Comparison of ENCODE assay signal across 38 cellular contexts in the genomic region with DNA sequence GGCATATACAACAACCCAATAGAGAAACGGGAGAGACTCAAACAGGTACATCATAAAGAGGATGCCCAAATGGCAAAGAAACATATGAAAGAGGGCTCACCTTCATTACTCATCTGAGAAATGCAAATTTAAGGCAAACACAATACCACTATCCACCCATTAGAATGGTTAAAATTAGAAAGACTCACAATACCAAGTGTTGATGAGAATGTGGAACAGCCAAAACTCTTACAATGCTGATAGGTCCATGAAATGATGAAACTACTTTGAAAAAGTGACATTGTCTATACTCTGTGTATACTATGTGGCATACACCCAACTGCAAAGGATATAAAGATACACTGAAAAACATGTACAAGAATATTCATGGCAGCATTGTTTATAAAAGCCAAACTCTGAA.
"Had no signal": no experiment of that assay in that cellular context is flagged by ENCODE, and none has a peak within 500 bp of the region (broad histone marks: within the 10 kb centered on the region; RNA-seq: fewer than 3 reads in every experiment).

No MANE protein-coding gene starts in this region.

- H3K9me3 Mint-ChIP-seq: activated naive CD8-positive, alpha-beta T cell treated with anti-CD3 and anti-CD28 coated beads, Interleukin-2, amount 10 ng/mL, durations not matched to agents 7 days and 5 days; activated T-cell treated with anti-CD3 and anti-CD28 coated beads, Interleukin-2, amount 50 U/mL, for 4 hours; activated T-cell treated with anti-CD3 and anti-CD28 coated beads, Interleukin-2, amount 50 U/mL, for 72 hours; activated T-helper 1 cell treated with anti-CD3 and anti-CD28 coated beads, Interleukin-12 subunit alpha, Interleukin-12 subunit beta, Interleukin-2, Interleukin-4 antibody, amounts not matched to agents 30 ng/mL and 10 ng/mL and 1 ng/mL, durations not matched to agents 14 hours and 24 hours and 36 hours had no signal

- H3K9me3 ChIP-seq: adrenal gland, ascending aorta, body of pancreas, breast epithelium had no signal

- H3K27ac ChIP-seq: adrenal gland, ascending aorta, body of pancreas, brain microvascular endothelial cell, breast epithelium, cardiac muscle cell had no signal

- H3K27me3 ChIP-seq: adrenal gland, ascending aorta, brain microvascular endothelial cell, breast epithelium, cardiac muscle cell had no signal

- H3K4me3 ChIP-seq: adrenal gland, ascending aorta, body of pancreas, breast epithelium, cardiac muscle cell had no signal

- H3K27ac Mint-ChIP-seq: activated naive CD4-positive, alpha-beta T cell treated with anti-CD3 and anti-CD28 coated beads for 36 hours; activated naive CD4-positive, alpha-beta T cell treated with anti-CD3 and anti-CD28 coated beads, Interleukin-2, amount 10 ng/mL, durations not matched to agents 7 days and 5 days; activated naive CD4-positive, alpha-beta T cell treated with anti-CD3 and anti-CD28 coated beads, Interleukin-2, amount 50 U/mL, for 24 hours; activated naive CD4-positive, alpha-beta T cell treated with anti-CD3 and anti-CD28 coated beads, Interleukin-2, amount 50 U/mL, for 72 hours; activated naive CD8-positive, alpha-beta T cell; activated naive CD8-positive, alpha-beta T cell treated with anti-CD3 and anti-CD28 coated beads for 36 hours; activated naive CD8-positive, alpha-beta T cell treated with anti-CD3 and anti-CD28 coated beads, Interleukin-2, amount 10 ng/mL, durations not matched to agents 7 days and 5 days; activated naive CD8-positive, alpha-beta T cell treated with anti-CD3 and anti-CD28 coated beads, Interleukin-2, amount 50 U/mL, for 24 hours; activated T-cell treated with anti-CD3 and anti-CD28 coated beads, Interleukin-2, amount 50 U/mL, for 24 hours; activated T-cell treated with anti-CD3 and anti-CD28 coated beads, Interleukin-2, amount 50 U/mL, for 72 hours; activated T-helper 1 cell treated with anti-CD3 and anti-CD28 coated beads, Interleukin-12 subunit alpha, Interleukin-12 subunit beta, Interleukin-2, Interleukin-4 antibody, amounts not matched to agents 30 ng/mL and 10 ng/mL and 1 ng/mL, durations not matched to agents 14 hours and 24 hours and 36 hours; activated T-helper 17 cell treated with anti-CD3 and anti-CD28 coated beads, Interleukin-2, amount 50 U/mL, for 72 hours; activated T-helper 2 cell treated with anti-CD3 and anti-CD28 coated beads, Interferon-gamma antibody, Interleukin-2, Interleukin-4, amounts not matched to agents 10 μg/mL and 5 μg/mL and 100 μg/mL, durations not matched to agents 14 hours and 24 hours and 36 hours had no signal

- H3K4me3 Mint-ChIP-seq: activated naive CD4-positive, alpha-beta T cell treated with anti-CD3 and anti-CD28 coated beads for 36 hours; activated naive CD4-positive, alpha-beta T cell treated with anti-CD3 and anti-CD28 coated beads, Interleukin-2, amount 10 ng/mL, durations not matched to agents 7 days and 5 days; activated naive CD4-positive, alpha-beta T cell treated with anti-CD3 and anti-CD28 coated beads, Interleukin-2, amount 50 U/mL, for 24 hours; activated naive CD8-positive, alpha-beta T cell; activated naive CD8-positive, alpha-beta T cell treated with anti-CD3 and anti-CD28 coated beads for 36 hours; activated naive CD8-positive, alpha-beta T cell treated with anti-CD3 and anti-CD28 coated beads, Interleukin-2, amount 10 ng/mL, durations not matched to agents 7 days and 5 days; activated naive CD8-positive, alpha-beta T cell treated with anti-CD3 and anti-CD28 coated beads, Interleukin-2, amount 50 U/mL, for 24 hours; activated T-cell treated with anti-CD3 and anti-CD28 coated beads, Interleukin-2, amount 50 U/mL, for 24 hours; activated T-cell treated with anti-CD3 and anti-CD28 coated beads, Interleukin-2, amount 50 U/mL, for 4 hours; activated T-cell treated with anti-CD3 and anti-CD28 coated beads, Interleukin-2, amount 50 U/mL, for 72 hours; activated T-helper 1 cell treated with anti-CD3 and anti-CD28 coated beads, Interleukin-12 subunit alpha, Interleukin-12 subunit beta, Interleukin-2, Interleukin-4 antibody, amounts not matched to agents 30 ng/mL and 10 ng/mL and 1 ng/mL, durations not matched to agents 14 hours and 24 hours and 36 hours; activated T-helper 17 cell treated with anti-CD3 and anti-CD28 coated beads, Interleukin-2, amount 50 U/mL, for 72 hours; brain; central memory CD8-positive, alpha-beta T cell had no signal

- H3K27me3 Mint-ChIP-seq: activated naive CD4-positive, alpha-beta T cell treated with anti-CD3 and anti-CD28 coated beads, Interleukin-2, amount 10 ng/mL, durations not matched to agents 7 days and 5 days; activated naive CD8-positive, alpha-beta T cell treated with anti-CD3 and anti-CD28 coated beads, Interleukin-2, amount 10 ng/mL, durations not matched to agents 7 days and 5 days had no signal

- H3K4me1 Mint-ChIP-seq: activated naive CD4-positive, alpha-beta T cell treated with anti-CD3 and anti-CD28 coated beads, Interleukin-2, amount 10 ng/mL, durations not matched to agents 7 days and 5 days; activated naive CD4-positive, alpha-beta T cell treated with anti-CD3 and anti-CD28 coated beads, Interleukin-2, amount 50 U/mL, for 24 hours; activated naive CD8-positive, alpha-beta T cell treated with anti-CD3 and anti-CD28 coated beads for 36 hours; activated naive CD8-positive, alpha-beta T cell treated with anti-CD3 and anti-CD28 coated beads, Interleukin-2, amount 10 ng/mL, durations not matched to agents 7 days and 5 days; activated naive CD8-positive, alpha-beta T cell treated with anti-CD3 and anti-CD28 coated beads, Interleukin-2, amount 50 U/mL, for 24 hours; activated T-helper 17 cell treated with anti-CD3 and anti-CD28 coated beads, Interleukin-2, amount 50 U/mL, for 72 hours; central memory CD8-positive, alpha-beta T cell had no signal

- DNase-seq: activated effector memory CD4-positive, alpha-beta T cell treated with anti-CD3 and anti-CD28 coated beads, Interleukin-2, amount 50 U/mL, for 16 hours; activated effector memory CD4-positive, alpha-beta T cell treated with Interleukin-2 at 50 U/mL for 16 hours; activated gamma-delta T cell; activated gamma-delta T cell treated with Interleukin-2 at 50 U/mL for 16 hours; activated naive CD4-positive, alpha-beta T cell; activated naive CD4-positive, alpha-beta T cell treated with anti-CD3 and anti-CD28 coated beads for 36 hours; activated naive CD4-positive, alpha-beta T cell treated with anti-CD3 and anti-CD28 coated beads, Interleukin-2, amount 10 ng/mL, durations not matched to agents 7 days and 5 days; activated naive CD4-positive, alpha-beta T cell treated with anti-CD3 and anti-CD28 coated beads, Interleukin-2, amount 50 U/mL, for 16 hours; activated naive CD4-positive, alpha-beta T cell treated with Interleukin-2 at 50 U/mL for 16 hours; activated naive CD8-positive, alpha-beta T cell treated with anti-CD3 and anti-CD28 coated beads for 36 hours; activated naive CD8-positive, alpha-beta T cell treated with anti-CD3 and anti-CD28 coated beads, Interleukin-2, amount 10 ng/mL, durations not matched to agents 7 days and 5 days; activated naive CD8-positive, alpha-beta T cell treated with anti-CD3 and anti-CD28 coated beads, Interleukin-2, amount 50 U/mL, for 24 hours; activated T-cell treated with anti-CD3 and anti-CD28 coated beads, Interleukin-2, amount 50 U/mL, for 1 hour; activated T-cell treated with anti-CD3 and anti-CD28 coated beads, Interleukin-2, amount 50 U/mL, for 24 hours; activated T-cell treated with anti-CD3 and anti-CD28 coated beads, Interleukin-2, amount 50 U/mL, for 4 hours; activated T-cell treated with anti-CD3 and anti-CD28 coated beads, Interleukin-2, amount 50 U/mL, for 48 hours; activated T-cell treated with anti-CD3 and anti-CD28 coated beads, Interleukin-2, amount 50 U/mL, for 72 hours; adrenal gland; amniotic stem cell; amygdala; anterior cingulate cortex; aorta; body of pancreas; brain microvascular endothelial cell; caudate nucleus; central memory CD4-positive, alpha-beta T cell; cerebellar nuclear complex had no signal

- H3K36me3 Mint-ChIP-seq: activated naive CD4-positive, alpha-beta T cell treated with anti-CD3 and anti-CD28 coated beads, Interleukin-2, amount 10 ng/mL, durations not matched to agents 7 days and 5 days; activated naive CD4-positive, alpha-beta T cell treated with anti-CD3 and anti-CD28 coated beads, Interleukin-2, amount 50 U/mL, for 24 hours; activated naive CD8-positive, alpha-beta T cell; activated naive CD8-positive, alpha-beta T cell treated with anti-CD3 and anti-CD28 coated beads for 36 hours; activated naive CD8-positive, alpha-beta T cell treated with anti-CD3 and anti-CD28 coated beads, Interleukin-2, amount 10 ng/mL, durations not matched to agents 7 days and 5 days; brain had no signal

- ATAC-seq: activated naive CD4-positive, alpha-beta T cell treated with anti-CD3 and anti-CD28 coated beads, Interleukin-2, amount 50 U/mL, for 72 hours; activated naive CD8-positive, alpha-beta T cell treated with anti-CD3 and anti-CD28 coated beads, Interleukin-2, amount 50 U/mL, for 24 hours; activated T-cell treated with anti-CD3 and anti-CD28 coated beads, Interleukin-2, amount 50 U/mL, for 4 hours; activated T-cell treated with anti-CD3 and anti-CD28 coated beads, Interleukin-2, amount 50 U/mL, for 72 hours; activated T-helper 17 cell treated with anti-CD3 and anti-CD28 coated beads, Interleukin-2, amount 50 U/mL, for 72 hours; body of pancreas had no signal

- H3K4me1 ChIP-seq: adrenal gland, ascending aorta, body of pancreas, breast epithelium had no signal

- H3K36me3 ChIP-seq: adrenal gland, ascending aorta, brain microvascular endothelial cell, breast epithelium, cardiac muscle cell had no signal
